ENCODE assay signal across 7 cellular contexts in the genomic region with DNA sequence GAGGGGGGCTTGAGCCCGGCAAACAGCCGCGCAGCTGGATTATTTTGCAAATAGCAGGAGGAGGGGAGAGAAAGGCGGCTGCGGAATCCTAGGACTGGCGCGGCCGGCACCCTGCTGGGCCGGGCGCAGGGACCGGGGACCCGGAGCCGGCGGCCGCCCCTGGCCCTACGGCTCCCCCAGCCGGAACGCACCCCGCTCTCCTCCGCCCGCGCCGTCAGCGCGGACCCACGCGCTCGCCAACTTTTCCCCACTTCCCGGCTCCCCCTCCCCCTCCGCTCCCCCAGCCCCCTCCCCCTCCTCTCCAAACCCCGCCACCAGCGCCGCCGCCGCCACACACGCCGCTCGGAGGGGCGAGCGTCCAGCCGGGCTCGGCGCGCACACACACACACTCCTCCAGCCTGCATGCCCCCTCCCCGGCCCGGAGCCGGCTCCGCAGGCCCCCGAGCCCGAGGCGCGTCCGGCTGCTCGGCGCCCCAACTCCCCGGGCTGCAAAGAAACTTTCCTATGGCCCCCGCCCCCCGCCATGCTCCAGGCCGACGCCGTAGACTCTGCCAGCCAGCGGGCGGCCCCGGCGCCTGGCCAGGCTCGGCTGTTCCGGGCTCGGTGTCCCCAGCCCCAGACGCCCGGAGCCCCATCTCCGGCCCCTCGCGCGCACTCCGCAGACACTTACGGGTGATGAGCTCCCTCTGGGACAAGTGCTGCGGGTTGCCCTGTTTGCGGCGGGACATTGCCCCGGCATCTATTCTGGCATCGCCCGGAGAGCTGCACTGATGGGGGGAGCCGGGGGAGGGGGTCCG. TPM values are rescaled to one million over a fixed set of nuclear protein-coding genes. Genes with fewer than 3 reads are reported as not detected.
DNase-seq lines count a peak whose midpoint lies in the region; ATAC-seq and TF ChIP-seq lines count a peak whose summit lies in the region.

No MANE protein-coding gene starts in this region.

- TF ChIP-seq CTCF in HCT116 (IDR thresholded peaks at IDR 0.05 in 2 of 3, conservative IDR thresholded peaks at IDR 0.05 in 1 of 3; ENCODE audit: borderline replicate concordance in 1 of 3, insufficient read depth in 1 of 3, low read depth in 2 of 3, low read length in 2 of 3), result no peak
- no peak for TF ChIP-seq CTCF in osteocyte (IDR thresholded peaks at IDR 0.05)

- no TSS peak for BruUV-seq in HCT116 (replicated peaks; lab: Mats Ljungman, UMichigan)

- POLR2A ChIA-PET in HCT116 (lab: Charles Lee), result no interaction called here

- H4K20me1 ChIP-seq in HCT116 (ENCODE audit: insufficient read depth), result no peaks in the 10 kb centered on the region

- no peaks in the 10 kb centered on the region for H3K9me2 ChIP-seq in HCT116 (ENCODE audit: insufficient read depth)

- H3K4me1 ChIP-seq in HCT116 (ENCODE audit: control insufficient read depth in 1 of 2, insufficient read depth in 2 of 2, low read length in 2 of 2) (peaks cover 14 to 42% of the 10 kb centered on the region in 2 experiments; a peak in 3 of 4 replicates), ectodermal cell (ENCODE audit: control insufficient read depth, insufficient read depth, low read length) (peaks cover 35% of the 10 kb centered on the region)

- no peaks in the 10 kb centered on the region for H3K79me2 ChIP-seq in HCT116 (ENCODE audit: insufficient read depth, low read length)

- H3K9ac ChIP-seq in HCT116 (ENCODE audit: low read length), result no peak overlapping the region

- H3K27ac Mint-ChIP-seq in osteocyte (ENCODE audit: unreplicated experiment), result no peak overlapping the region

- no peak for TF ChIP-seq POLR2A in HCT116 (IDR thresholded peaks at IDR 0.05; ENCODE audit: borderline replicate concordance, extremely low read depth, insufficient read depth, insufficient read length)

- 0% methylated on average over 77 of the region's 84 CpGs for WGBS in ectodermal cell, 2 experiments

- CTCF ChIA-PET in HCT116 (lab: Charles Lee), result interaction anchor here (1.5 kb wide), 1 partner anchor 145 kb away, joined by 3 read pairs; no protein-coding TSS in a partner anchor

- no peak overlapping the region for H3K4me3 Mint-ChIP-seq in osteocyte (ENCODE audit: unreplicated experiment)

- no peak for ATAC-seq in HCT116
- no peak for ATAC-seq in HG03565 (IDR thresholded peaks at IDR 0.05; ENCODE audit: unreplicated experiment)
- no peak for ATAC-seq in GM21576 (IDR thresholded peaks at IDR 0.05; ENCODE audit: unreplicated experiment)

- H3K27me3 Mint-ChIP-seq in osteocyte (ENCODE audit: unreplicated experiment), result peaks cover 68% of the 10 kb centered on the region

- H3K36me3 ChIP-seq in HCT116 (ENCODE audit: control insufficient read depth in 1 of 2, insufficient read depth in 2 of 2, low read length in 2 of 2), result no peaks in the 10 kb centered on the region
- no peaks in the 10 kb centered on the region for H3K36me3 ChIP-seq in ectodermal cell (ENCODE audit: control insufficient read depth, insufficient read depth, low read length)

- no peak overlapping the region for H2AFZ ChIP-seq in HCT116 (ENCODE audit: low read depth, low read length, poor library complexity, severe bottlenecking)

- H3K4me1 Mint-ChIP-seq in osteocyte (ENCODE audit: unreplicated experiment), result peaks cover 42% of the 10 kb centered on the region

- RAD21 ChIA-PET in HCT116 (lab: Charles Lee; ENCODE audit: low non-redundant PET in 1 of 2, low total read pairs in 2 of 2, uncharacterized antibody in 2 of 2, unreplicated experiment in 2 of 2), result no interaction called here

- H3K27ac ChIP-seq in HCT116 (ENCODE audit: low read depth, low read length), result no peak overlapping the region
- no peak overlapping the region for H3K27ac ChIP-seq in ectodermal cell (ENCODE audit: insufficient read depth, low read depth, low read length, poor library complexity, severe bottlenecking)

- DNase-seq in HCT116 (ENCODE audit: low read depth, low spot score) (no peak), NCI-H748 treated with DMSO at 0.1 percent for 48 hours (lab: John Stamatoyannopoulos, UW) (peak; percentile 33), posterior vena cava (ENCODE audit: low spot score) (peak; percentile 76), osteocyte (ENCODE audit: extremely low spot score, unreplicated experiment) (no peak)

- peaks cover 8% of the 10 kb centered on the region; the same call in 1 of the 2 replicates for H3K27me3 ChIP-seq in HCT116 (ENCODE audit: insufficient read depth, low read length)
- peaks cover 97% of the 10 kb centered on the region for H3K27me3 ChIP-seq in ectodermal cell (ENCODE audit: control insufficient read depth, insufficient read depth, low read length, poor library complexity, severe bottlenecking)

- H3K9me3 ChIP-seq in HCT116 (ENCODE audit: control insufficient read depth in 1 of 2, insufficient read depth in 1 of 2, low read depth in 1 of 2, low read length in 2 of 2) (no peaks in the 10 kb centered on the region), ectodermal cell (ENCODE audit: control insufficient read depth, low read length) (no peaks in the 10 kb centered on the region)

- peak overlapping the region; percentile 97 for H3K4me2 ChIP-seq in HCT116 (ENCODE audit: low read length)

- TF ChIP-seq RAD21 in HCT116 (IDR thresholded peaks at IDR 0.05; ENCODE audit: low read depth), result no peak

- no peaks in the 10 kb centered on the region for H3K9me3 Mint-ChIP-seq in osteocyte (ENCODE audit: unreplicated experiment)

- intact Hi-C loops in HCT116 (cut with micrococcal nuclease), result loop anchor here (5.0 kb wide), 1 partner anchor 233 kb away; no protein-coding TSS in a partner anchor
- intact Hi-C loops in posterior vena cava (cut with DNase I), result no loop called here

- H3K36me3 Mint-ChIP-seq in osteocyte (ENCODE audit: unreplicated experiment), result no peaks in the 10 kb centered on the region

- H3K4me3 ChIP-seq in HCT116 (replicated peaks in 1 of 2; ENCODE audit: low read depth in 1 of 2, low read length in 2 of 2), result peak overlapping the region; percentile 28 to 51
- peak overlapping the region; percentile 56 for H3K4me3 ChIP-seq in ectodermal cell (ENCODE audit: insufficient read depth, low read depth, low read length)

TF ChIP-seq in HCT116, 20 proteins besides CTCF, POLR2A, EP300 and RAD21 (continues in another document):
- no peak for TF ChIP-seq YY1 (IDR thresholded peaks at IDR 0.05; ENCODE audit: extremely low read depth, insufficient replicate concordance, low read depth, low read length)
- TF ChIP-seq, protein P1, sequence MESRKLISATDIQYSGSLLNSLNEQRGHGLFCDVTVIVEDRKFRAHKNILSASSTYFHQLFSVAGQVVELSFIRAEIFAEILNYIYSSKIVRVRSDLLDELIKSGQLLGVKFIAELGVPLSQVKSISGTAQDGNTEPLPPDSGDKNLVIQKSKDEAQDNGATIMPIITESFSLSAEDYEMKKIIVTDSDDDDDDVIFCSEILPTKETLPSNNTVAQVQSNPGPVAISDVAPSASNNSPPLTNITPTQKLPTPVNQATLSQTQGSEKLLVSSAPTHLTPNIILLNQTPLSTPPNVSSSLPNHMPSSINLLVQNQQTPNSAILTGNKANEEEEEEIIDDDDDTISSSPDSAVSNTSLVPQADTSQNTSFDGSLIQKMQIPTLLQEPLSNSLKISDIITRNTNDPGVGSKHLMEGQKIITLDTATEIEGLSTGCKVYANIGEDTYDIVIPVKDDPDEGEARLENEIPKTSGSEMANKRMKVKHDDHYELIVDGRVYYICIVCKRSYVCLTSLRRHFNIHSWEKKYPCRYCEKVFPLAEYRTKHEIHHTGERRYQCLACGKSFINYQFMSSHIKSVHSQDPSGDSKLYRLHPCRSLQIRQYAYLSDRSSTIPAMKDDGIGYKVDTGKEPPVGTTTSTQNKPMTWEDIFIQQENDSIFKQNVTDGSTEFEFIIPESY (IDR thresholded peaks at IDR 0.05; ENCODE audit: extremely low read depth, insufficient replicate concordance, low read length), result no peak
- TF ChIP-seq SRF (IDR thresholded peaks at IDR 0.05; ENCODE audit: low read depth), result no peak
- no peak for TF ChIP-seq CBX3 (IDR thresholded peaks at IDR 0.05; ENCODE audit: low read depth)
- no peak for TF ChIP-seq ZFX (IDR thresholded peaks at IDR 0.05)
- no peak for TF ChIP-seq ELF1 (IDR thresholded peaks at IDR 0.05; ENCODE audit: borderline replicate concordance, low read depth)
- no peak for TF ChIP-seq EZH2phosphoT487 (IDR thresholded peaks at IDR 0.05; ENCODE audit: borderline replicate concordance)
- no peak for TF ChIP-seq FOSL1 (IDR thresholded peaks at IDR 0.05; ENCODE audit: low read depth)
- TF ChIP-seq EZH2 (IDR thresholded peaks at IDR 0.05), result no peak
- TF ChIP-seq, protein P2, sequence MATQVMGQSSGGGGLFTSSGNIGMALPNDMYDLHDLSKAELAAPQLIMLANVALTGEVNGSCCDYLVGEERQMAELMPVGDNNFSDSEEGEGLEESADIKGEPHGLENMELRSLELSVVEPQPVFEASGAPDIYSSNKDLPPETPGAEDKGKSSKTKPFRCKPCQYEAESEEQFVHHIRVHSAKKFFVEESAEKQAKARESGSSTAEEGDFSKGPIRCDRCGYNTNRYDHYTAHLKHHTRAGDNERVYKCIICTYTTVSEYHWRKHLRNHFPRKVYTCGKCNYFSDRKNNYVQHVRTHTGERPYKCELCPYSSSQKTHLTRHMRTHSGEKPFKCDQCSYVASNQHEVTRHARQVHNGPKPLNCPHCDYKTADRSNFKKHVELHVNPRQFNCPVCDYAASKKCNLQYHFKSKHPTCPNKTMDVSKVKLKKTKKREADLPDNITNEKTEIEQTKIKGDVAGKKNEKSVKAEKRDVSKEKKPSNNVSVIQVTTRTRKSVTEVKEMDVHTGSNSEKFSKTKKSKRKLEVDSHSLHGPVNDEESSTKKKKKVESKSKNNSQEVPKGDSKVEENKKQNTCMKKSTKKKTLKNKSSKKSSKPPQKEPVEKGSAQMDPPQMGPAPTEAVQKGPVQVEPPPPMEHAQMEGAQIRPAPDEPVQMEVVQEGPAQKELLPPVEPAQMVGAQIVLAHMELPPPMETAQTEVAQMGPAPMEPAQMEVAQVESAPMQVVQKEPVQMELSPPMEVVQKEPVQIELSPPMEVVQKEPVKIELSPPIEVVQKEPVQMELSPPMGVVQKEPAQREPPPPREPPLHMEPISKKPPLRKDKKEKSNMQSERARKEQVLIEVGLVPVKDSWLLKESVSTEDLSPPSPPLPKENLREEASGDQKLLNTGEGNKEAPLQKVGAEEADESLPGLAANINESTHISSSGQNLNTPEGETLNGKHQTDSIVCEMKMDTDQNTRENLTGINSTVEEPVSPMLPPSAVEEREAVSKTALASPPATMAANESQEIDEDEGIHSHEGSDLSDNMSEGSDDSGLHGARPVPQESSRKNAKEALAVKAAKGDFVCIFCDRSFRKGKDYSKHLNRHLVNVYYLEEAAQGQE (IDR thresholded peaks at IDR 0.05; ENCODE audit: low read depth), result no peak
- no peak for TF ChIP-seq TCF7L2 (IDR thresholded peaks at IDR 0.05; ENCODE audit: borderline replicate concordance, extremely low read depth, insufficient read depth, insufficient read length)
- no peak for TF ChIP-seq CEBPB (IDR thresholded peaks at IDR 0.05; ENCODE audit: low read depth)

RNA-seq across cellular contexts. Expression of a gene that starts 1.3 kb away (rescaled TPM):
- total RNA-seq in HCT116 (2021; ENCODE audit: unreplicated experiment), result 1.1 TPM
- 0.11 and 0.23 TPM in 2 replicates for polyA plus RNA-seq in HCT116 (2012)
- 1.3 TPM for polyA plus RNA-seq in ectodermal cell (2013, experiment 1 of 4)
- polyA plus RNA-seq in ectodermal cell (2013, experiment 2 of 4), result 1.9 TPM
- 1.1 TPM for polyA plus RNA-seq in ectodermal cell (2013, experiment 3 of 4)
- 1.1 TPM for polyA plus RNA-seq in ectodermal cell (2013, experiment 4 of 4)
- 1 to 10 TPM in 1 of 2 donors, under 1 TPM in 1; 0.43 to 1.5 TPM for total RNA-seq in posterior vena cava
- 0.16 and 0.18 TPM in 2 replicates for total RNA-seq in osteocyte

Comparison
In these comparisons a context has a peak if more than half of its experiments do, and no peak if none do; other contexts are left out.
1. DNase-seq: peak in NCI-H748 treated with DMSO at 0.1 percent for 48 hours (single experiment) and posterior vena cava (single experiment); none in HCT116 (single experiment) and osteocyte (single experiment).